ENCODE assay signal across 8 cellular contexts in the genomic region with DNA sequence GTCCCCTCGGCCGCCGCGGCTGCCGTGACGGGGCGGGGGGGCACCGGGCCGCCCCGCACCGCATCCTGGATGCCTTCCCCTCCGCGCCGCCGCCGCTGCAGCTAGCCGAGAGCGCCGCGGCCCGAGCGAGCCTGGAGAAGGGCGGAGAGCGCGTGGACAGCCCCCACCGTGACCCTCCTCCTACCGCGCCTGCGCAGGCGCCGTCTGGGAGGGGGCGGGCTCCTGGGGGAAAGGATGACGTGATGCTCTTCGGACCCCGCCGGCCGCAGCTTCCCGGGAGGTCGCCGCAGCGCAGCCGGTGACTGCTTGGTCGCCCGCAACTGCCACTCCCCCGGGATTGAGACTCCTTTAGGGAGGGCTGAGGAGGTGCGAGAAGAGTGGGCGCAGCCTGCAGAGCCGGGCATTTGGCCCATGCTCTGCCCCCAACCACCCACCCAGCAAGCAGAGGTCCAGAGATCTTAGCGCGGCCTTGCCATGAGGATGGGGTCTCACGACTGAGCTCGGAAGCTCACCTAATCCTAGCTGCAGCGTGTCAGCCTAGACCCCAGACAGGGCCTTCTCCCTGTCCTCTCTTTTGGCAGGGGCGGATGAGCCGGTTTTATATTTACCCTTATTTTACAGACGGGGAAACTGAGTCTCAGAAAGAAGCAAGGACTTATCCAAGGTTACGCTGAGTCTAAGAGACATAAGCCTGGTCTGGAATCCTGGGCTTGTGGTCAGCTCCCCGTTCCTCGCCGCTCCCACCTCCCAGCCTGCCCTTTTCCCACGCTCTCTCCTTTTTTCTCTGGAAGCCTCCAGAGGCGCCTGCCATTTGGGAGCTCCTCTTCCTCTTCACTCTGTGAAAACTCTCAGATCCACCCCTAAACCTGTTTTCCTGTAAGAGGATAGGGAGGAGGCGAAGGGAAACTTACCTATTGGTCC. TPM values are rescaled to one million over a fixed set of nuclear protein-coding genes. Genes with fewer than 3 reads are reported as not detected.
DNase-seq lines count a peak whose midpoint lies in the region; ATAC-seq and TF ChIP-seq lines count a peak whose summit lies in the region.

TSS of gene DENND5A (minus strand) at position 140 of the 921 bp plus-strand sequence. CDS start 281 bp downstream, outside the sequence.

- ATAC-seq in GM19328 (IDR thresholded peaks at IDR 0.05; ENCODE audit: unreplicated experiment) (peak; percentile 39), natural killer cell (peak; percentile 55 to 76 (median 65))

- intact Hi-C loops in natural killer cell (cut with micrococcal nuclease), result no loop called here

- H3K4me3 ChIP-seq in AG10803 (ENCODE audit: low read length) (peak within 1 kb of the TSS; percentile 87), fibroblast of the aortic adventitia (ENCODE audit: low read depth, low read length) (peak within 1 kb of the TSS; percentile 90), subcutaneous abdominal adipose tissue (ENCODE audit: low read depth in 1 of 5, low read length in 5 of 5) (peak within 1 kb of the TSS; percentile 73 to 93 (median 88))
- peak within 1 kb of the TSS; percentile 72 for H3K4me3 ChIP-seq in Jurkat, Clone E6-1 (ENCODE audit: low read length)

- DNase-seq in AG10803 (ENCODE audit: low read depth) (peak; percentile 83), RKO (ENCODE audit: low spot score) (peak; percentile 86), fibroblast of the aortic adventitia (ENCODE audit: low read depth) (peak; percentile 73), natural killer cell (peak; percentile 48)
- no peak for DNase-seq in Jurkat, Clone E6-1 (ENCODE audit: low read depth, low spot score)
- DNase-seq in activated effector memory CD4-positive, alpha-beta T cell treated with anti-CD3 and anti-CD28 coated beads, Interleukin-2, amount 50 U/mL, for 16 hours, result peak; percentile 86

- H3K4me1 Mint-ChIP-seq in natural killer cell, result peaks cover 17 to 27% of the 10 kb centered on the region in 2 donors

- no peaks in the 10 kb centered on the region for H3K36me3 ChIP-seq in subcutaneous abdominal adipose tissue (ENCODE audit: control insufficient read depth in 5 of 5, insufficient read depth in 5 of 5, low read length in 5 of 5)

- no peaks in the 10 kb centered on the region for H3K36me3 Mint-ChIP-seq in natural killer cell

- peak within 1 kb of the TSS; percentile 81 to 98 (median 96) for H3K9ac ChIP-seq in subcutaneous abdominal adipose tissue (ENCODE audit: low read length in 5 of 5)

- peak within 1 kb of the TSS; percentile 99 for H3K27ac ChIP-seq in subcutaneous abdominal adipose tissue (ENCODE audit: low read depth, low read length)

- H3K27ac Mint-ChIP-seq in natural killer cell, result peak within 1 kb of the TSS; percentile 93 to 94

- H3K27me3 Mint-ChIP-seq in natural killer cell (ENCODE audit: low read depth in 2 of 2), result peaks cover 0 to 5% of the 10 kb centered on the region in 2 donors

- H3K9me3 ChIP-seq in subcutaneous abdominal adipose tissue (ENCODE audit: control insufficient read depth in 5 of 5, low read length in 5 of 5), result no peaks in the 10 kb centered on the region

- TF ChIP-seq CTCF in AG10803 (conservative IDR thresholded peaks at IDR 0.05; ENCODE audit: low read length) (no peak; the same call in 1 of the 2 replicates), fibroblast of the aortic adventitia (IDR thresholded peaks at IDR 0.05; ENCODE audit: insufficient read depth, low read length) (no peak), natural killer cell (IDR thresholded peaks at IDR 0.05) (no peak)

- no peaks in the 10 kb centered on the region for H3K9me3 Mint-ChIP-seq in natural killer cell

- H3K27me3 ChIP-seq in subcutaneous abdominal adipose tissue (ENCODE audit: control insufficient read depth in 5 of 5, insufficient read depth in 4 of 5, low read length in 5 of 5), result no peaks in the 10 kb centered on the region

- H3K4me1 ChIP-seq in subcutaneous abdominal adipose tissue (ENCODE audit: control insufficient read depth in 5 of 5, insufficient read depth in 5 of 5, low read length in 5 of 5), result peaks cover 4 to 22% (median 18%) of the 10 kb centered on the region in 5 donors

- H3K4me3 Mint-ChIP-seq in natural killer cell, result peak within 1 kb of the TSS; percentile 94

RNA-seq across cellular contexts. Expression of gene DENND5A, which starts in this region (rescaled TPM):
- polyA plus RNA-seq in Jurkat, Clone E6-1 (2012; ENCODE audit: insufficient read depth, insufficient read length), result 8.0 TPM
- total RNA-seq in fibroblast of the aortic adventitia (ENCODE audit: low replicate concordance), result 75.8 and 105 TPM in 2 replicates
- 10 to 100 TPM; 23.8 to 42.5 (median 38.7) TPM for total RNA-seq in natural killer cell
